ENCODE assay signal across 9 cellular contexts in genomic region chr1:10400013-10400412, GRCh38. TPM values are rescaled to one million over a fixed set of nuclear protein-coding genes. Genes with fewer than 3 reads are reported as not detected.
DNase-seq lines count a peak whose midpoint lies in the region; FAIRE-seq and TF ChIP-seq lines count a peak whose summit lies in the region.
"Had no signal": no experiment of that assay in that cellular context is flagged by ENCODE, and none has a peak within 500 bp of the region (broad histone marks: within the 10 kb centered on the region; RNA-seq: fewer than 3 reads in every experiment).

No MANE protein-coding gene starts in this region.

- H3K27me3 ChIP-seq in keratinocyte (ENCODE audit: control insufficient read depth, extremely low read depth, insufficient read depth, low read length) (no peaks in the 10 kb centered on the region), stomach smooth muscle (ENCODE audit: control insufficient read depth in 1 of 2, insufficient read depth in 2 of 2, low read length in 2 of 2) (no peaks in the 10 kb centered on the region)

- no peaks in the 10 kb centered on the region for H4K20me1 ChIP-seq in keratinocyte (ENCODE audit: control insufficient read depth, extremely low read depth, insufficient read depth, low read length)

- H3K4me3 Mint-ChIP-seq in activated naive CD8-positive, alpha-beta T cell: peak overlapping the region; percentile 94

- H3K4me3 ChIP-seq in keratinocyte (ENCODE audit: control insufficient read depth in 2 of 3, extremely low read depth in 1 of 3, insufficient read depth in 2 of 3, low read depth in 1 of 3, low read length in 3 of 3): peak overlapping the region; percentile 77 to 92 (median 89)
- peak overlapping the region; percentile 83 to 96 for H3K4me3 ChIP-seq in stomach smooth muscle (ENCODE audit: low read length in 2 of 2)

- peak; percentile 65 for DNase-seq in NCI-H510A treated with DMSO at 0.1 percent for 48 hours (lab: John Stamatoyannopoulos, UW)
- no peak for DNase-seq in NCI-H510A (lab: John Stamatoyannopoulos, UW)
- DNase-seq in keratinocyte (ENCODE audit: low read depth, low spot score): no peak
- DNase-seq in stimulated activated naive CD4-positive, alpha-beta T cell (lab: John Stamatoyannopoulos, UW): no peak
- no peak for DNase-seq in C1 segment of cervical spinal cord (lab: John Stamatoyannopoulos, UW)
- DNase-seq in HUDEP-2 (lab: John Stamatoyannopoulos, UW; ENCODE audit: unreplicated experiment in 76 of 76): no peak

- no peaks in the 10 kb centered on the region for H3K9me3 Mint-ChIP-seq in activated naive CD8-positive, alpha-beta T cell (ENCODE audit: low read depth)

- H3K4me1 Mint-ChIP-seq in activated naive CD8-positive, alpha-beta T cell (ENCODE audit: low read depth): peaks cover 23% of the 10 kb centered on the region

- H3K4me2 ChIP-seq in keratinocyte (ENCODE audit: control insufficient read depth, extremely low read depth, insufficient read depth, low read depth, low read length): peak overlapping the region; percentile 88

- H3K4me1 ChIP-seq in keratinocyte (ENCODE audit: control insufficient read depth, extremely low read depth, insufficient read depth, low read length): peaks cover 7% of the 10 kb centered on the region
- peaks cover 16% of the 10 kb centered on the region for H3K4me1 ChIP-seq in stomach smooth muscle (ENCODE audit: control insufficient read depth, insufficient read depth, low read length)

- no peak for FAIRE-seq in keratinocyte (lab: Jason Lieb, UNC)
- FAIRE-seq: A204.1 had no signal

- peak overlapping the region; percentile 74 for H2AFZ ChIP-seq in keratinocyte (ENCODE audit: control insufficient read depth, low read length)

- peaks cover 6% of the 10 kb centered on the region for H3K36me3 Mint-ChIP-seq in activated naive CD8-positive, alpha-beta T cell

- H3K27ac Mint-ChIP-seq in activated naive CD8-positive, alpha-beta T cell: peak overlapping the region; percentile 85

- no peak for TF ChIP-seq CTCF in keratinocyte (optimal IDR thresholded peaks at IDR 0.05 in 1 of 3, IDR thresholded peaks at IDR 0.05 in 1 of 3, conservative IDR thresholded peaks at IDR 0.05 in 1 of 3; ENCODE audit: extremely low read depth in 1 of 3, insufficient read depth in 2 of 3, low read length in 3 of 3)

- H3K9me3 ChIP-seq in keratinocyte (ENCODE audit: control insufficient read depth, low read depth, low read length): no peaks in the 10 kb centered on the region
- no peaks in the 10 kb centered on the region for H3K9me3 ChIP-seq in stomach smooth muscle (ENCODE audit: control insufficient read depth in 2 of 2, low read length in 2 of 2)

- H3K27ac ChIP-seq in keratinocyte (ENCODE audit: control insufficient read depth, insufficient read depth, low read length) (peak overlapping the region; percentile 81), stomach smooth muscle (ENCODE audit: low read length) (no peak overlapping the region)

- H3K79me2 ChIP-seq in keratinocyte (ENCODE audit: control insufficient read depth, insufficient read depth, low read length): peaks cover 23% of the 10 kb centered on the region

- dilution Hi-C loops in keratinocyte (cut with MboI; ENCODE audit: extremely low pct_ligation_motif_present, low sequenced_read_pairs): no loop called here

- H3K9ac ChIP-seq in keratinocyte (ENCODE audit: control insufficient read depth, extremely low read depth, insufficient read depth, low read length) (peak overlapping the region; percentile 86), stomach smooth muscle (ENCODE audit: low read length in 2 of 2) (peak overlapping the region; percentile 13 to 76)

- peaks cover 7 to 23% of the 10 kb centered on the region in 2 experiments for H3K36me3 ChIP-seq in keratinocyte (ENCODE audit: control insufficient read depth in 2 of 2, extremely low read depth in 1 of 2, insufficient read depth in 2 of 2, low read length in 2 of 2)
- H3K36me3 ChIP-seq in stomach smooth muscle (ENCODE audit: control insufficient read depth in 2 of 2, insufficient read depth in 2 of 2, low read length in 2 of 2): peaks cover 12 to 18% of the 10 kb centered on the region in 2 donors

- no peaks in the 10 kb centered on the region for H3K9me1 ChIP-seq in keratinocyte (ENCODE audit: control insufficient read depth, extremely low read depth, insufficient read depth, low read length)

- H3K27me3 Mint-ChIP-seq in activated naive CD8-positive, alpha-beta T cell: no peaks in the 10 kb centered on the region

RNA-seq across cellular contexts. Expression of gene PGD, which starts 1.1 kb away (rescaled TPM):
- polyA plus RNA-seq in keratinocyte: 67.2 to 104 TPM (median 79.1 TPM) in 3 replicates
- 68.5 TPM for polyA plus RNA-seq in keratinocyte (2011; ENCODE audit: low read depth)
- polyA plus RNA-seq in keratinocyte (2011; cell fraction: cytosol; rRNA removed): 63.1 and 79.2 TPM in 2 replicates
- polyA plus RNA-seq in keratinocyte (2011; cell fraction: nucleus; rRNA removed): 76.3 and 82.2 TPM in 2 replicates
- polyA plus RNA-seq in keratinocyte (2012; ENCODE audit: low replicate concordance): 53.6 and 220 TPM in 2 replicates
- polyA minus RNA-seq in keratinocyte: 115 to 139 TPM (median 134 TPM) in 3 replicates
- 69.6 TPM for polyA minus RNA-seq in keratinocyte (2011; cell fraction: cytosol; rRNA and poly(A)+ RNA removed)
- polyA minus RNA-seq in keratinocyte (2011; cell fraction: nucleus; rRNA and poly(A)+ RNA removed): 37.8 and 47.8 TPM in 2 replicates

RNA-seq across cellular contexts. Expression of gene CENPS, which starts 30.2 kb away (rescaled TPM):
- polyA plus RNA-seq in keratinocyte: 4.6 to 13.3 TPM (median 10.3 TPM) in 3 replicates
- polyA plus RNA-seq in keratinocyte (2011; ENCODE audit: low read depth): 6.6 TPM
- polyA plus RNA-seq in keratinocyte (2011; cell fraction: cytosol; rRNA removed): 8.5 and 9.2 TPM in 2 replicates
- 2.7 and 4.3 TPM in 2 replicates for polyA plus RNA-seq in keratinocyte (2011; cell fraction: nucleus; rRNA removed)
- 6.8 and 19.8 TPM in 2 replicates for polyA plus RNA-seq in keratinocyte (2012; ENCODE audit: low replicate concordance)
- 1.6 to 4.4 TPM (median 2.6 TPM) in 3 replicates for polyA minus RNA-seq in keratinocyte
- polyA minus RNA-seq in keratinocyte (2011; cell fraction: cytosol; rRNA and poly(A)+ RNA removed): 4.6 TPM
- 1.3 and 1.6 TPM in 2 replicates for polyA minus RNA-seq in keratinocyte (2011; cell fraction: nucleus; rRNA and poly(A)+ RNA removed)

RNA-seq across cellular contexts. Expression of gene CORT, which starts 49.8 kb away (rescaled TPM):
- polyA plus RNA-seq in keratinocyte: 0.17 TPM in 1 of 3 replicates, not detected in the others
- polyA plus RNA-seq in keratinocyte (2011; ENCODE audit: low read depth): not detected
- polyA plus RNA-seq in keratinocyte (2011; cell fraction: cytosol; rRNA removed): not detected in 2 replicates
- 0.27 TPM in 1 of 2 replicates, not detected in the other for polyA plus RNA-seq in keratinocyte (2011; cell fraction: nucleus; rRNA removed)
- polyA plus RNA-seq in keratinocyte (2012; ENCODE audit: low replicate concordance): not detected in 2 replicates
- not detected in 3 replicates for polyA minus RNA-seq in keratinocyte
- polyA minus RNA-seq in keratinocyte (2011; cell fraction: cytosol; rRNA and poly(A)+ RNA removed): not detected
- not detected in 2 replicates for polyA minus RNA-seq in keratinocyte (2011; cell fraction: nucleus; rRNA and poly(A)+ RNA removed)
